8 cellular contexts compared by ENCODE assay signal in the genomic region with DNA sequence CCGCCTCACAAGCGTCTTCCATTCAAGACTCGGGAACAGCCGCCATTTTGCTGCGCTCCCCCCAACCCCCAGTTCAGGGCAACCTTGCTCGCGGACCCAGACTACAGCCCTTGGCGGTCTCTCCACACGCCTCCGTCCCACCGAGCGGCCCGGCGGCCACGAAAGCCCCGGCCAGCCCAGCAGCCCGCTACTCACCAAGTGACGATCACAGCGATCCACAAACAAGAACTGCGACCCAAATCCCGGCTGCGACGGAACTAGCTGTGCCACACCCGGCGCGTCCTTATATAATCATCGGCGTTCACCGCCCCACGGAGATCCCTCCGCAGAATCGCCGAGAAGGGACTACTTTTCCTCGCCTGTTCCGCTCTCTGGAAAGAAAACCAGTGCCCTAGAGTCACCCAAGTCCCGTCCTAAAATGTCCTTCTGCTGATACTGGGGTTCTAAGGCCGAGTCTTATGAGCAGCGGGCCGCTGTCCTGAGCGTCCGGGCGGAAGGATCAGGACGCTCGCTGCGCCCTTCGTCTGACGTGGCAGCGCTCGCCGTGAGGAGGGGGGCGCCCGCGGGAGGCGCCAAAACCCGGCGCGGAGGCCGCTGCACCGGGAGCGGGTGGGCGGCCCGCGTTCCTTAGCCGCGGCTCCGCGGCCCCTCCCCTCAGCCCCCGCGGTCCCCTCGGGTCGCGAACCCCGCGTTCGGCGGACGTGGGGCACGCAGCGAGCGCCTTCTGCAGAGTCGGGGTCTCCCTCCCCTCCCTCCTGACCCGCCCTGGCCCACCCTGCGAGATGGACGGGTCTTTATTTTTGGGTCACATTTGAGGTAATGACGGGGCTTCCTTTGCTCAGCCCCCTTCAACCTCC. TPM values are rescaled to one million over a fixed set of nuclear protein-coding genes. Genes with fewer than 3 reads are reported as not detected.
DNase-seq lines count a peak whose midpoint lies in the region; ATAC-seq and TF ChIP-seq lines count a peak whose summit lies in the region.

A gene (minus strand): TSS at position 259 of the 857 bp plus-strand sequence. CDS start 879 bp downstream, outside the sequence.

- H2AFZ ChIP-seq in GM23338: peak within 1 kb of the TSS; percentile 97; the same call in 1 of the 2 replicates
- H2AFZ ChIP-seq in OCI-LY1 (ENCODE audit: low read length): peak within 1 kb of the TSS; percentile 97; the same call in 1 of the 2 replicates

- 0% methylated on average over 15 to 71 of the region's 85 CpGs for WGBS in upper lobe of left lung, 2 donors

- ATAC-seq in GM23338 (peak; percentile 15), upper lobe of left lung (ENCODE audit: low FRiP score in 2 of 2) (peak; percentile 84 to 87)

- peaks cover 63% of the 10 kb centered on the region for H3K4me1 ChIP-seq in CD8-positive, alpha-beta memory T cell (ENCODE audit: insufficient read depth, low read length)
- H3K4me1 ChIP-seq in GM23338 (ENCODE audit: insufficient read depth) (peaks cover 37% of the 10 kb centered on the region), OCI-LY1 (ENCODE audit: insufficient read depth, low read length, severe bottlenecking) (peaks cover 49% of the 10 kb centered on the region), upper lobe of left lung (peaks cover 51 to 75% (median 59%) of the 10 kb centered on the region in 4 donors)

- H3K36me3 ChIP-seq in CD8-positive, alpha-beta memory T cell (ENCODE audit: insufficient read depth, low read length): peaks cover 15% of the 10 kb centered on the region
- peaks cover 8% of the 10 kb centered on the region; the same call in 1 of the 2 replicates for H3K36me3 ChIP-seq in GM23338 (ENCODE audit: insufficient read depth)
- peaks cover 36% of the 10 kb centered on the region for H3K36me3 ChIP-seq in OCI-LY1 (ENCODE audit: insufficient read depth, low read length)
- peaks cover 4 to 35% (median 25%) of the 10 kb centered on the region in 4 donors for H3K36me3 ChIP-seq in upper lobe of left lung

- peak within 1 kb of the TSS; percentile 98 for H3K9ac ChIP-seq in OCI-LY1 (ENCODE audit: low read length)

- intact Hi-C loops in activated naive CD4-positive, alpha-beta T cell treated with anti-CD3 and anti-CD28 coated beads for 36 hours (cut with micrococcal nuclease): loop anchor here (1.0 to 5.0 kb wide), 7 partner anchors 13 to 1547 kb away; a partner anchor contains a TSS
- intact Hi-C loops in posterior cingulate gyrus (cut with DNase I): no loop called here

- TF ChIP-seq EP300 in upper lobe of left lung (IDR thresholded peaks at IDR 0.05): peak in 3 of 4 donors; percentile 51 to 90 (median 65)

- peak; percentile 83 to 94 (median 93) for DNase-seq in CD8-positive, alpha-beta memory T cell
- DNase-seq in GM23338 (ENCODE audit: low spot score) (peak; percentile 95), glutamatergic neuron (peak; percentile 87), posterior cingulate gyrus (peak; percentile 86 to 98 (median 92)), upper lobe of left lung (peak; percentile 84 to 97), cortex of kidney (lab: John Stamatoyannopoulos, UW) (no peak)
- peak; percentile 86 for DNase-seq in activated naive CD4-positive, alpha-beta T cell treated with anti-CD3 and anti-CD28 coated beads for 36 hours

- peaks cover 0 to 19% of the 10 kb centered on the region in 2 donors for H3K27me3 Mint-ChIP-seq in CD8-positive, alpha-beta memory T cell
- H3K27me3 Mint-ChIP-seq in GM23338 (ENCODE audit: insufficient read depth, low read depth, poor library complexity) (peaks cover 35% of the 10 kb centered on the region), glutamatergic neuron (ENCODE audit: unreplicated experiment) (peaks cover 26% of the 10 kb centered on the region)
- H3K27me3 Mint-ChIP-seq in activated naive CD4-positive, alpha-beta T cell treated with anti-CD3 and anti-CD28 coated beads for 36 hours (ENCODE audit: low read depth): peaks cover 6% of the 10 kb centered on the region

- peak within 1 kb of the TSS; percentile 99 to 100 (median 100) for H3K4me3 Mint-ChIP-seq in CD8-positive, alpha-beta memory T cell
- H3K4me3 Mint-ChIP-seq in GM23338 (peak within 1 kb of the TSS; percentile 97), glutamatergic neuron (ENCODE audit: unreplicated experiment) (peak within 1 kb of the TSS; percentile 97)
- peak within 1 kb of the TSS; percentile 98 for H3K4me3 Mint-ChIP-seq in activated naive CD4-positive, alpha-beta T cell treated with anti-CD3 and anti-CD28 coated beads for 36 hours

- TF ChIP-seq CTCF in GM23338 (conservative IDR thresholded peaks at IDR 0.05; ENCODE audit: low read depth in 2 of 2): no peak
- no peak for TF ChIP-seq CTCF in OCI-LY1 (IDR thresholded peaks at IDR 0.05; ENCODE audit: low read length)
- TF ChIP-seq CTCF in glutamatergic neuron (IDR thresholded peaks at IDR 0.05; ENCODE audit: partially characterized antibody, unreplicated experiment): no peak
- TF ChIP-seq CTCF in upper lobe of left lung (IDR thresholded peaks at IDR 0.05): peak in 2 of 6 experiments; percentile 7 to 47

- H4K20me1 ChIP-seq in GM23338 (replicated peaks; ENCODE audit: insufficient read depth): peaks cover 15% of the 10 kb centered on the region
- H4K20me1 ChIP-seq in OCI-LY1 (ENCODE audit: insufficient read depth, low read length): no peaks in the 10 kb centered on the region

- H3K9me3 ChIP-seq in CD8-positive, alpha-beta memory T cell (ENCODE audit: low read length): no peaks in the 10 kb centered on the region
- no peaks in the 10 kb centered on the region for H3K9me3 ChIP-seq in OCI-LY1 (ENCODE audit: low read length)
- H3K9me3 ChIP-seq in upper lobe of left lung: no peaks in the 10 kb centered on the region

- H3K79me2 ChIP-seq in GM23338 (replicated peaks; ENCODE audit: insufficient read depth) (peaks cover 28% of the 10 kb centered on the region), OCI-LY1 (ENCODE audit: insufficient read depth, low read length) (peaks cover 12% of the 10 kb centered on the region)

- H3K27ac Mint-ChIP-seq in CD8-positive, alpha-beta memory T cell: peak within 1 kb of the TSS; percentile 98 to 100 (median 100)
- H3K27ac Mint-ChIP-seq in GM23338 (peak within 1 kb of the TSS; percentile 100), glutamatergic neuron (ENCODE audit: unreplicated experiment) (peak within 1 kb of the TSS; percentile 100)
- H3K27ac Mint-ChIP-seq in activated naive CD4-positive, alpha-beta T cell treated with anti-CD3 and anti-CD28 coated beads for 36 hours: peak within 1 kb of the TSS; percentile 100

- H3K4me2 ChIP-seq in GM23338 (peak within 1 kb of the TSS; percentile 88), OCI-LY1 (ENCODE audit: low read length) (peak within 1 kb of the TSS; percentile 89)

- peak within 1 kb of the TSS; percentile 100 for H3K27ac ChIP-seq in CD8-positive, alpha-beta memory T cell (ENCODE audit: low read depth, low read length)
- H3K27ac ChIP-seq in GM23338 (ENCODE audit: low read depth) (peak within 1 kb of the TSS; percentile 100), OCI-LY1 (ENCODE audit: low read depth, low read length, poor library complexity, severe bottlenecking) (peak within 1 kb of the TSS; percentile 100), upper lobe of left lung (peak within 1 kb of the TSS; percentile 96 to 100 (median 100))

- TF ChIP-seq POLR2A in upper lobe of left lung (IDR thresholded peaks at IDR 0.05): peak; percentile 99 to 100 (median 100)

- POLR2A ChIA-PET in CD8-positive, alpha-beta memory T cell (lab: Charles Lee): interaction anchor here (0.6 to 9.6 kb wide), 6 partner anchors 9 to 135 kb away, joined by 3 to 224 read pairs (median 6); a partner anchor contains a TSS

- peaks cover 81 to 94% (median 90%) of the 10 kb centered on the region in 3 donors for H3K4me1 Mint-ChIP-seq in CD8-positive, alpha-beta memory T cell
- H3K4me1 Mint-ChIP-seq in GM23338 (peaks cover 62% of the 10 kb centered on the region), glutamatergic neuron (ENCODE audit: low read depth, unreplicated experiment) (peaks cover 40% of the 10 kb centered on the region)
- peaks cover 75% of the 10 kb centered on the region for H3K4me1 Mint-ChIP-seq in activated naive CD4-positive, alpha-beta T cell treated with anti-CD3 and anti-CD28 coated beads for 36 hours (ENCODE audit: low read depth)

- H3F3A ChIP-seq in GM23338 (replicated peaks; ENCODE audit: low read depth): peaks cover 21% of the 10 kb centered on the region
- peaks cover 47% of the 10 kb centered on the region for H3F3A ChIP-seq in OCI-LY1 (ENCODE audit: insufficient read depth, low read length)

- H3K36me3 Mint-ChIP-seq in CD8-positive, alpha-beta memory T cell: peaks cover 18 to 49% (median 22%) of the 10 kb centered on the region in 3 donors
- H3K36me3 Mint-ChIP-seq in GM23338 (ENCODE audit: low read depth) (peaks cover 43% of the 10 kb centered on the region), glutamatergic neuron (ENCODE audit: unreplicated experiment) (peaks cover 16% of the 10 kb centered on the region)
- H3K36me3 Mint-ChIP-seq in activated naive CD4-positive, alpha-beta T cell treated with anti-CD3 and anti-CD28 coated beads for 36 hours (ENCODE audit: low read depth): peaks cover 37% of the 10 kb centered on the region

- peaks cover 0 to 12% (median 4%) of the 10 kb centered on the region in 5 donors for H3K9me3 Mint-ChIP-seq in CD8-positive, alpha-beta memory T cell
- peaks cover 18% of the 10 kb centered on the region for H3K9me3 Mint-ChIP-seq in GM23338
- H3K9me3 Mint-ChIP-seq in activated naive CD4-positive, alpha-beta T cell treated with anti-CD3 and anti-CD28 coated beads for 36 hours: no peaks in the 10 kb centered on the region
- peaks cover 20% of the 10 kb centered on the region for H3K9me3 Mint-ChIP-seq in glutamatergic neuron (ENCODE audit: unreplicated experiment)

- H3K4me3 ChIP-seq in CD8-positive, alpha-beta memory T cell (ENCODE audit: low read length): peak within 1 kb of the TSS; percentile 99
- peak within 1 kb of the TSS; percentile 95 for H3K4me3 ChIP-seq in GM23338
- peak within 1 kb of the TSS; percentile 97 for H3K4me3 ChIP-seq in OCI-LY1 (ENCODE audit: low read depth, low read length, poor library complexity, severe bottlenecking)
- H3K4me3 ChIP-seq in upper lobe of left lung: peak within 1 kb of the TSS; percentile 56 to 84 (median 78)

- H3K9me2 ChIP-seq in GM23338 (ENCODE audit: insufficient read depth): no peaks in the 10 kb centered on the region
- H3K9me2 ChIP-seq in OCI-LY1 (ENCODE audit: low read depth, low read length): no peaks in the 10 kb centered on the region

- CTCF ChIA-PET in CD8-positive, alpha-beta memory T cell (lab: Charles Lee): interaction anchor here (0.7 to 30.2 kb wide), 7 partner anchors 8 to 23 kb away, joined by 4 to 711 read pairs (median 7); no protein-coding TSS in a partner anchor
- CTCF ChIA-PET in activated naive CD4-positive, alpha-beta T cell treated with anti-CD3 and anti-CD28 coated beads for 36 hours (lab: Charles Lee): interaction anchor here (0.6 to 9.2 kb wide), 3 partner anchors 9 to 25 kb away, joined by 3 to 113 read pairs (median 27); no protein-coding TSS in a partner anchor

- H3K27me3 ChIP-seq in CD8-positive, alpha-beta memory T cell (ENCODE audit: insufficient read depth, low read length, poor library complexity, severe bottlenecking): no peaks in the 10 kb centered on the region
- H3K27me3 ChIP-seq in GM23338 (ENCODE audit: insufficient read depth): no peaks in the 10 kb centered on the region
- H3K27me3 ChIP-seq in OCI-LY1 (ENCODE audit: insufficient read depth, low read length): no peaks in the 10 kb centered on the region
- H3K27me3 ChIP-seq in upper lobe of left lung: peaks cover 0 to 1% (median 0%) of the 10 kb centered on the region in 4 donors

RNA-seq across cellular contexts. Expression of the gene that starts here (rescaled TPM):
- 100 to 1,000 TPM; 839 to 849 TPM for total RNA-seq in CD8-positive, alpha-beta memory T cell
- 1,913 TPM for polyA plus RNA-seq in CD8-positive, alpha-beta memory T cell
- 665 and 754 TPM in 2 replicates for total RNA-seq in GM23338 (2014; rRNA removed; shearing (Covaris generic))
- polyA plus RNA-seq in GM23338 (2016; fragmentation: Nextera tagmentation; extraction: Ambion mirVana): 511 and 519 TPM in 2 replicates
- 1,000 to 10,000 TPM; 1,036 to 1,066 TPM for total RNA-seq in activated naive CD4-positive, alpha-beta T cell treated with anti-CD3 and anti-CD28 coated beads for 36 hours
- total RNA-seq in glutamatergic neuron (ENCODE audit: unreplicated experiment) (966 TPM), upper lobe of left lung (1,000 to 10,000 TPM in 5 of 6 donors, 100 to 1,000 TPM in 1; 649 to 1,729 (median 1,078) TPM)
